24 cellular contexts compared by ENCODE assay signal in genomic region chr14:87575378-87575777, GRCh38.
"Had no signal": no experiment of that assay in that cellular context is flagged by ENCODE, and none has a peak within 500 bp of the region (broad histone marks: within the 10 kb centered on the region; RNA-seq: fewer than 3 reads in every experiment).

No MANE protein-coding gene starts in this region.

- DNase-seq: stimulated activated CD4-positive, alpha-beta T cell treated with anti-CD3 and anti-CD28 coated beads, Interleukin-2, amount 100 ng/mL, for 48 hours; stimulated activated CD4-positive, alpha-beta T cell treated with anti-CD3 and anti-CD28 coated beads, Interleukin-4, amount 100 ng/mL, for 1 hour; stimulated activated CD4-positive, alpha-beta T cell treated with anti-CD3 and anti-CD28 coated beads, Interleukin-4, amount 100 ng/mL, for 24 hours; stimulated activated CD4-positive, alpha-beta T cell treated with anti-CD3 and anti-CD28 coated beads, Interleukin-4, amount 100 ng/mL, for 4 hours; stimulated activated CD8-positive, alpha-beta memory T cell treated with anti-CD3 and anti-CD28 coated beads, Interleukin-4, amount 100 ng/mL, for 48 hours; stimulated activated naive B cell treated with anti-CD40 and anti-IgM and Interleukin-4, amounts not matched to agents 10 μg/mL and 1 μg/mL and 100 μg/mL, for 72 hours; stimulated activated naive CD4-positive, alpha-beta T cell; stimulated activated naive CD4-positive, alpha-beta T cell treated with Interleukin-2 at 50 U/mL for 16 hours; stimulated activated naive CD8-positive, alpha-beta T cell treated with anti-CD3 and anti-CD28 coated beads, Interleukin-15, amount 100 ng/mL, for 72 hours; stimulated activated naive CD8-positive, alpha-beta T cell treated with anti-CD3 and anti-CD28 coated beads, Interleukin-15, Interleukin-2, amounts not matched to agents 100 U/mL and 50 U/mL, for 24 hours; stomach; substantia nigra; testis; thyroid gland; tibial artery; transverse colon; trophoblast cell; upper lobe of left lung; upper lobe of right lung; uterus had no signal

- H3K36me3 ChIP-seq: stomach, suprapubic skin, thoracic aorta, thyroid gland, tibial artery, tibial nerve, transverse colon, upper lobe of left lung, upper lobe of right lung, uterus, vagina had no signal

- H3K27me3 ChIP-seq: stomach, suprapubic skin, testis, thyroid gland, tibial artery, tibial nerve, transverse colon, upper lobe of left lung, upper lobe of right lung, uterus, vagina had no signal

- H3K27ac ChIP-seq: stomach, suprapubic skin, testis, thoracic aorta, thyroid gland, tibial artery, tibial nerve, transverse colon, upper lobe of left lung, upper lobe of right lung, vagina had no signal

- H3K4me3 ChIP-seq: stomach, suprapubic skin, testis, thoracic aorta, thyroid gland, tibial artery, tibial nerve, transverse colon, upper lobe of left lung, upper lobe of right lung, uterus, vagina had no signal

- H3K9me3 ChIP-seq: stomach, suprapubic skin, testis, thoracic aorta, thyroid gland, tibial artery, tibial nerve, transverse colon, upper lobe of left lung, upper lobe of right lung, uterus, vagina had no signal
